8 cellular contexts compared by ENCODE assay signal in genomic region chr4:6716018-6716911, GRCh38. TPM values are rescaled to one million over a fixed set of nuclear protein-coding genes. Genes with fewer than 3 reads are reported as not detected.
A peak's percentile ranks its signal among the peaks of the same experiment; 100 is the strongest.
DNase-seq lines count a peak whose midpoint lies in the region; ATAC-seq, FAIRE-seq and TF ChIP-seq lines count a peak whose summit lies in the region.

TSS of gene BLOC1S4 (plus strand) at chr4:6716174. CDS start at chr4:6716210, 36 bp downstream.

- H3K36me3 ChIP-seq in left ventricle myocardium inferior, result no peaks in the 10 kb centered on the region
- H3K36me3 ChIP-seq in prostate gland, result no peaks in the 10 kb centered on the region

- TF ChIP-seq POLR2A in GM12891 (IDR thresholded peaks at IDR 0.05; ENCODE audit: low read depth, low read length), result peak; percentile 85
- peak; percentile 79 for TF ChIP-seq POLR2A in prostate gland (IDR thresholded peaks at IDR 0.05)

- H3K4me1 ChIP-seq in left ventricle myocardium inferior (peaks cover 41% of the 10 kb centered on the region), prostate gland (replicated peaks) (no peaks in the 10 kb centered on the region)

- H3K9me3 ChIP-seq in left ventricle myocardium inferior (replicated peaks), result no peaks in the 10 kb centered on the region
- no peaks in the 10 kb centered on the region for H3K9me3 ChIP-seq in prostate gland

- peak; percentile 36 for TF ChIP-seq CTCF in left ventricle myocardium inferior (IDR thresholded peaks at IDR 0.05; ENCODE audit: borderline replicate concordance)
- TF ChIP-seq CTCF in prostate gland (IDR thresholded peaks at IDR 0.05), result peak in 2 of 4 experiments; percentile 37 to 47

- H3K27me3 ChIP-seq in left ventricle myocardium inferior (ENCODE audit: low read depth) (no peaks in the 10 kb centered on the region), prostate gland (replicated peaks; ENCODE audit: insufficient read depth) (no peaks in the 10 kb centered on the region)

- WGBS in prostate gland, result under 1% methylated on average over 85 of the region's 109 CpGs

- ATAC-seq in HG02678 (IDR thresholded peaks at IDR 0.05; ENCODE audit: unreplicated experiment), result peak; percentile 91

- H3K4me3 ChIP-seq in left ventricle myocardium inferior (peak within 1 kb of the TSS; percentile 81), prostate gland (peak within 1 kb of the TSS; percentile 78 to 92)

- H3K27ac ChIP-seq in left ventricle myocardium inferior (replicated peaks) (peak within 1 kb of the TSS; percentile 98), prostate gland (peak within 1 kb of the TSS; percentile 91 to 94)

- intact Hi-C loops in T-helper 1 cell treated with Interleukin-12 subunit alpha and Interleukin-12 subunit beta and Interleukin-4 antibody, amounts not matched to agents 30 ng/mL and 1 ng/mL, for 36 hours (cut with micrococcal nuclease), result loop anchor here (1.0 to 5.0 kb wide), 6 partner anchors 35 to 1441 kb away; partner anchors contain the start of genes ABLIM2, GRPEL1 and MRFAP1
- intact Hi-C loops in left ventricle myocardium inferior (cut with micrococcal nuclease) (loop anchor here (5.0 kb wide), 1 partner anchor 156 kb away; no protein-coding TSS in a partner anchor), prostate gland (cut with DNase I) (loop anchor here (5.0 to 10.0 kb wide), 3 partner anchors 66 to 269 kb away; partner anchors contain the start of gene KIAA0232)

- peak; percentile 100 for FAIRE-seq in GM12891 (lab: Jason Lieb, UNC)

- peak; percentile 90 for DNase-seq in GM12891 (ENCODE audit: insufficient read length, low spot score)
- DNase-seq in NCI-H128 (lab: John Stamatoyannopoulos, UW; ENCODE audit: unreplicated experiment), result peak; percentile 77
- peak; percentile 88 for DNase-seq in amniotic epithelial cell (ENCODE audit: low read depth)
- peak; percentile 87 for DNase-seq in left ventricle myocardium inferior
- DNase-seq in prostate gland (ENCODE audit: low spot score), result peak; percentile 80
- DNase-seq in ureter (ENCODE audit: low spot score), result peak; percentile 88

TF ChIP-seq in GM12891, 5 proteins besides CTCF, POLR2A, EP300 and RAD21:
- TF ChIP-seq POU2F2 (IDR thresholded peaks at IDR 0.05; ENCODE audit: low read depth, low read length) (0 out of 2 replicates have a peak, but pooled peaks have one; percentile 47), POLR2AphosphoS5 (IDR thresholded peaks at IDR 0.05; ENCODE audit: low read depth, low read length) (peak; percentile 85), SPI1 (IDR thresholded peaks at IDR 0.05; ENCODE audit: low read depth, low read length) (no peak), TAF1 (IDR thresholded peaks at IDR 0.05; ENCODE audit: low read depth, low read length) (peak; percentile 79), PAX5 (IDR thresholded peaks at IDR 0.05; ENCODE audit: insufficient read depth, low read length, severe bottlenecking) (no peak)

RNA-seq across cellular contexts. Expression of gene BLOC1S4, which starts in this region (rescaled TPM):
- polyA plus RNA-seq in GM12891 (2012; ENCODE audit: low read depth, missing spikeins), result 10.5 TPM
- total RNA-seq in T-helper 1 cell treated with Interleukin-12 subunit alpha and Interleukin-12 subunit beta and Interleukin-4 antibody, amounts not matched to agents 30 ng/mL and 1 ng/mL, for 36 hours, result 17.4 and 19.0 TPM in 2 replicates
- total RNA-seq in left ventricle myocardium inferior (7.1 TPM), prostate gland (10 to 100 TPM; 20.4 to 35.2 TPM), ureter (14.6 TPM)

Comparison
In these comparisons a context has a peak if more than half of its experiments do, and no peak if none do; other contexts are left out.
1. Peak in every context shown above with its lines: DNase-seq, ATAC-seq, H3K4me3 ChIP-seq and H3K27ac ChIP-seq.